Comparison of ENCODE assay signal across 8 cellular contexts in the genomic region with DNA sequence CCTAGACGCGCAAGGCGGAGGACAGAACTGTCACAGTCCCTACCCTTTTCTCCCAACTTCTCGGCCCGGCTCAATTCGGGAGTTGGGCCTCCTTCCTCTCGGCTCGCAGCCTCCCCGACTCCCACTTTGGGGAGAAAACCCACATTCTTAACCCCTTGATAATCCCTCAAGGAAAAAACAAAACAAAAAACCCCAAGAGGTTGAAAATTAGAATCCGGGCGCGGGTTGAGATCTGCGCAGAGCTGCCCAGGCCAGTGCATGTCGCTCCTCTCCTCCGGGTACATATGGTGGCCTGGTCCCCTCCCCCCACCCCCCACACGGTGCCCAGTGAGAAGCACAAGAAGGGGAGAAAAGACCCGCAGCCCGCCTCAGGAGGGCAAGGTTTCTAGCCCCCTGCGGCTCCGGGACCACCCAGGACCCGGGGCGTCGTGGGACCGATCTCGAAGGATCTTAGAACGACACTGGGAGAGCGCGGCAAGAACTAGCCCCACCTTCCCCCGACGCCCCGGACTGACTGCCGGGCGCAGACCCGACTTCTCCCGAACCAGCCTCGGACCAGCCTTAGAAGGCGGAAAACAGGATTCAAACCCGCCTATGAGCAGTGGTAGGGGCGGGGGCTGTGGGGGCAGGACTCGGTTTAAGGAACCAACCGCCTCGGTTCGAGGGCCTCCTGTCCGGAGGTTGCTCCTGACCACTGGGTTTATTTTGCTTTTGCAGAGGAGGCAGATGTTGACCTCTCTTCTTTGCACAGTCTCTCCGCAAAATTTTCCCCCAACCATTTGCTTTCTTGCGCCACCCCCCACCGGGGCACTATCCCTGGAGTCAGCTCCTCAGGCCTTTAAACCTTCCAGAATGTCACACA. TPM values are rescaled to one million over a fixed set of nuclear protein-coding genes. Genes with fewer than 3 reads are reported as not detected.
DNase-seq lines count a peak whose midpoint lies in the region; ATAC-seq and TF ChIP-seq lines count a peak whose summit lies in the region.

No MANE protein-coding gene starts in this region.

- no peak for DNase-seq in CD4-positive, alpha-beta T cell
- no peak for DNase-seq in T-cell
- DNase-seq in fibroblast of villous mesenchyme (ENCODE audit: low read depth), result peak; percentile 91
- no peak for DNase-seq in omental fat pad (ENCODE audit: low spot score)
- DNase-seq in hippocampal formation (lab: John Stamatoyannopoulos, UW), result no peak
- DNase-seq in NOMO-1 treated with dmso at 0.1 percent for 144 hours (lab: John Stamatoyannopoulos, UW; ENCODE audit: unreplicated experiment), result no peak
- no peak for DNase-seq in AML-193 (lab: John Stamatoyannopoulos, UW)
- no peak for DNase-seq in inferior parietal cortex (ENCODE audit: extremely low spot score)

- no peak for ATAC-seq in CD4-positive, alpha-beta T cell (ENCODE audit: poor library complexity)
- no peak for ATAC-seq in T-cell (replicated peaks in 1 of 4)
- peak; percentile 43 for ATAC-seq in omental fat pad (ENCODE audit: low FRiP score)

- no peak overlapping the region for H3K27ac Mint-ChIP-seq in CD4-positive, alpha-beta T cell
- H3K27ac Mint-ChIP-seq in T-cell, result peak overlapping the region in 1 of 2 donors; percentile 42

- no peaks in the 10 kb centered on the region for H3K36me3 Mint-ChIP-seq in CD4-positive, alpha-beta T cell (ENCODE audit: low read depth)
- no peaks in the 10 kb centered on the region for H3K36me3 Mint-ChIP-seq in T-cell

- H3K27me3 ChIP-seq in CD4-positive, alpha-beta T cell (ENCODE audit: control insufficient read depth, insufficient read depth, low read length), result peaks cover 88% of the 10 kb centered on the region

- no peaks in the 10 kb centered on the region for H3K9me3 Mint-ChIP-seq in CD4-positive, alpha-beta T cell
- no peaks in the 10 kb centered on the region for H3K9me3 Mint-ChIP-seq in T-cell

- POLR2A ChIA-PET in CD4-positive, alpha-beta T cell (lab: Charles Lee), result no interaction called here
- POLR2A ChIA-PET in T-cell (lab: Charles Lee), result no interaction called here

- no peak overlapping the region for H3K27ac ChIP-seq in CD4-positive, alpha-beta T cell (ENCODE audit: low read depth, low read length)

- H3K4me3 Mint-ChIP-seq in CD4-positive, alpha-beta T cell, result peak overlapping the region; percentile 56
- peak overlapping the region; percentile 58 to 80 (median 68) for H3K4me3 Mint-ChIP-seq in T-cell

- TF ChIP-seq CTCF in CD4-positive, alpha-beta T cell (IDR thresholded peaks at IDR 0.05), result no peak
- no peak for TF ChIP-seq CTCF in fibroblast of villous mesenchyme (IDR thresholded peaks at IDR 0.05; ENCODE audit: insufficient read depth, low read depth, low read length)
- no peak for TF ChIP-seq CTCF in omental fat pad (IDR thresholded peaks at IDR 0.05)

- peaks cover 94% of the 10 kb centered on the region for H3K27me3 Mint-ChIP-seq in CD4-positive, alpha-beta T cell
- H3K27me3 Mint-ChIP-seq in T-cell, result peaks cover 65 to 92% of the 10 kb centered on the region in 2 donors

- CTCF ChIA-PET in CD4-positive, alpha-beta T cell (lab: Charles Lee), result interaction anchor here (0.6 kb wide), 1 partner anchor 159 kb away, joined by 4 read pairs; no protein-coding TSS in a partner anchor
- CTCF ChIA-PET in T-cell (lab: Charles Lee), result no interaction called here

- peak overlapping the region; percentile 79 for H3K4me3 ChIP-seq in fibroblast of villous mesenchyme (ENCODE audit: low read depth, low read length)

- H3K4me1 Mint-ChIP-seq in CD4-positive, alpha-beta T cell (ENCODE audit: low read depth), result peaks cover 26% of the 10 kb centered on the region
- H3K4me1 Mint-ChIP-seq in T-cell, result peaks cover 45 to 46% (median 45%) of the 10 kb centered on the region in 3 donors

- intact Hi-C loops in CD4-positive, alpha-beta T cell (cut with DNase I, micrococcal nuclease), result no loop called here

- no peaks in the 10 kb centered on the region for H3K9me3 ChIP-seq in CD4-positive, alpha-beta T cell (ENCODE audit: control insufficient read depth, low read length)

RNA-seq across cellular contexts. Expression of a gene that starts 2.5 kb away (rescaled TPM):
- not detected for total RNA-seq in CD4-positive, alpha-beta T cell
- total RNA-seq in T-cell (under 1 TPM in 3 of 5 donors, not detected in 2; 0.29 to 0.39 (median 0.32) TPM), fibroblast of villous mesenchyme (208 and 295 TPM in 2 replicates), omental fat pad (100 to 1,000 TPM; 135 to 272 (median 163) TPM)

Comparison
In these comparisons a context has a peak if more than half of its experiments do, and no peak if none do; other contexts are left out.
1. RNA of a gene that starts 2.5 kb away (total RNA-seq): 208 to 295 TPM in fibroblast of villous mesenchyme and 135 to 272 TPM in omental fat pad; 0.29 to 0.39 TPM in T-cell and not detected in CD4-positive, alpha-beta T cell; every median in the first group is over 10 times any median in the second.